ENCODE assay signal across 7 cellular contexts in genomic region chr12:123849517-123849916, GRCh38.
"Had no signal": no experiment of that assay in that cellular context is flagged by ENCODE, and none has a peak within 500 bp of the region (broad histone marks: within the 10 kb centered on the region; RNA-seq: fewer than 3 reads in every experiment).

No MANE protein-coding gene starts in this region.

- H3K4me3 ChIP-seq: GM23248, HAP-1 had no signal

- FAIRE-seq: HTR-8/SVneo had no signal

- DNase-seq: GM23248, GOT3, H7, IMR-90 had no signal

- ATAC-seq: HCT116 had no signal

- H3K9me3 ChIP-seq: HAP-1 had no signal

- H3K4me1 ChIP-seq: HAP-1 had no signal

- H3K9ac ChIP-seq: GM23248 had no signal

- H3K27ac ChIP-seq: GM23248 had no signal

- H3K36me3 ChIP-seq: HAP-1 had no signal

- H2AFZ ChIP-seq: GM23248 had no signal
